ENCODE assay signal across 8 cellular contexts in the genomic region with DNA sequence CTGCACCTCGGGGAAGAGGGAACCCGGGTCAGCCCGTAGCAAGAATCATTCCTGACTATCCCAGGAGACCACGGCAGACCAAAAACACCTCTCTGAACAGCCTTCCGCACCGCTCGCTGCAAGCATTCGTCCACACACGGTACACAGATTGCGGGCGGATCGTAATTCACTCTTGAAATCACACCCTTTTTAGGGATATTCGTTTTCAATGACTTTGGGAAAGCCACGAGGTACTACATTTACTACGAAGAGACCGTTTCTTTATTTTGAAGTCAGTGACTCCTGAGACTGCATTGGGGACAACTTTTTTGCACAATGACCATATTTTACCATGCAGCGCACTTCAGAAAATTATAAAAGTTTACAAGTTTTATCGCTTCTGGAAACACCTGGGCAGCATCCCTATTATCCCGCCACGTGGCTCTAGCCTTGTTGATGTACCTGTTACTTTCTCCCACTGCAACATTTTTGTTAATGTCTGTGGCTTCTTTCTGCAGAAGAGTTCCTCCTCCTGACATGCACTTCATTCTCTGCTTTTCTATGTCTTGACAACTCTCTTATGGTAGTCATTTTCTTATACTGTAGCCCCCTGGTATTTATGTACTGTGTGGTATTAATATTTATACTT. TPM values are rescaled to one million over a fixed set of nuclear protein-coding genes. Genes with fewer than 3 reads are reported as not detected.
DNase-seq lines count a peak whose midpoint lies in the region; ATAC-seq and TF ChIP-seq lines count a peak whose summit lies in the region.

No MANE protein-coding gene starts in this region.

- H3K4me3 ChIP-seq in heart right ventricle = peak overlapping the region; percentile 76 to 90 (median 81)
- H3K4me3 ChIP-seq in RWPE2 (ENCODE audit: severe bottlenecking) = peak overlapping the region; percentile 63
- H3K4me3 ChIP-seq in esophagus squamous epithelium = peak overlapping the region; percentile 65 to 90 (median 84)
- peak overlapping the region; percentile 62 for H3K4me3 ChIP-seq in ovary

- H3K36me3 ChIP-seq in heart right ventricle (no peaks in the 10 kb centered on the region), RWPE2 (ENCODE audit: low read depth) (no peaks in the 10 kb centered on the region), esophagus squamous epithelium (no peaks in the 10 kb centered on the region), ovary (no peaks in the 10 kb centered on the region)

- TF ChIP-seq CTCF in heart right ventricle (IDR thresholded peaks at IDR 0.05) (no peak), RWPE2 (IDR thresholded peaks at IDR 0.05; ENCODE audit: poor library complexity, severe bottlenecking) (no peak), esophagus squamous epithelium (IDR thresholded peaks at IDR 0.05) (no peak), ovary (IDR thresholded peaks at IDR 0.05) (no peak)

- ATAC-seq in heart right ventricle (no peak), RWPE2 (ENCODE audit: low read depth) (no peak), HG02885 (IDR thresholded peaks at IDR 0.05; ENCODE audit: poor library complexity, unreplicated experiment) (no peak)

- no peak for TF ChIP-seq EP300 in ovary (IDR thresholded peaks at IDR 0.05)

- peak overlapping the region; percentile 92 to 99 (median 96) for H3K27ac ChIP-seq in heart right ventricle
- peak overlapping the region; percentile 78 for H3K27ac ChIP-seq in RWPE2 (ENCODE audit: poor library complexity, severe bottlenecking)
- peak overlapping the region; percentile 92 to 98 (median 94) for H3K27ac ChIP-seq in esophagus squamous epithelium
- H3K27ac ChIP-seq in ovary = peak overlapping the region; percentile 94 to 100

- intact Hi-C loops in heart right ventricle (cut with DNase I) = loop anchor here in 2 of 10 donors (5.0 to 10.0 kb wide), 2 partner anchors 194 to 421 kb away; no protein-coding TSS in a partner anchor
- intact Hi-C loops in cardiac septum (cut with DNase I) = no loop called here
- intact Hi-C loops in esophagus squamous epithelium (cut with DNase I) = no loop called here
- intact Hi-C loops in ovary (cut with DNase I) = loop anchor here in 1 of 4 donors (5.0 to 10.0 kb wide), 2 partner anchors 64 to 196 kb away; no protein-coding TSS in a partner anchor

- 4% methylated on average over 20 of the region's 20 CpGs for WGBS in heart right ventricle, 2 donors
- WGBS in esophagus squamous epithelium, 2 donors = 4 to 7% methylated on average over 18 to 20 of the region's 20 CpGs
- WGBS in ovary, 3 donors = 1 to 2% (median 1%) methylated on average over 20 of the region's 20 CpGs

- H3K9me3 ChIP-seq in heart right ventricle (peaks cover 0 to 3% (median 0%) of the 10 kb centered on the region in 11 donors), RWPE2 (ENCODE audit: severe bottlenecking) (no peaks in the 10 kb centered on the region), esophagus squamous epithelium (no peaks in the 10 kb centered on the region), ovary (no peaks in the 10 kb centered on the region)

- H3K4me1 ChIP-seq in heart right ventricle (peaks cover 0 to 24% (median 14%) of the 10 kb centered on the region in 9 donors), RWPE2 (ENCODE audit: insufficient read depth, poor library complexity, severe bottlenecking) (peaks cover 18% of the 10 kb centered on the region), esophagus squamous epithelium (peaks cover 0 to 37% (median 0%) of the 10 kb centered on the region in 3 donors), ovary (ENCODE audit: insufficient read depth) (no peaks in the 10 kb centered on the region)

- TF ChIP-seq POLR2A in esophagus squamous epithelium (IDR thresholded peaks at IDR 0.05) (no peak), ovary (IDR thresholded peaks at IDR 0.05) (no peak)

- DNase-seq in heart right ventricle (peak in 1 of 2 donors; percentile 27), cardiac septum (ENCODE audit: low spot score) (no peak), RWPE2 (ENCODE audit: low spot score) (peak; percentile 77), esophagus squamous epithelium (lab: John Stamatoyannopoulos, UW) (no peak), ovary (no peak), SK-N-DZ (ENCODE audit: low spot score) (no peak), HuH-7.5 (ENCODE audit: low spot score) (no peak)

- H3K27me3 ChIP-seq in heart right ventricle = peaks cover 0 to 42% (median 21%) of the 10 kb centered on the region in 7 donors
- H3K27me3 ChIP-seq in RWPE2 (ENCODE audit: insufficient read depth, poor library complexity, severe bottlenecking) = no peaks in the 10 kb centered on the region
- peaks cover 0 to 33% (median 0%) of the 10 kb centered on the region in 4 donors for H3K27me3 ChIP-seq in esophagus squamous epithelium
- H3K27me3 ChIP-seq in ovary = no peaks in the 10 kb centered on the region

RNA-seq across cellular contexts. Expression of a gene that starts 1.2 kb away (rescaled TPM):
- 10 to 100 TPM; 11.8 to 27.6 (median 18.8) TPM for total RNA-seq in heart right ventricle
- 1 to 10 TPM; 6.5 to 7.2 TPM for polyA plus RNA-seq in heart right ventricle
- 24.4 TPM for total RNA-seq in cardiac septum
- 10 to 100 TPM in 2 of 4 donors, 1 to 10 TPM in 2; 2.0 to 32.2 (median 9.3) TPM for total RNA-seq in esophagus squamous epithelium
- 100 to 1,000 TPM in 5 of 7 donors, 10 to 100 TPM in 2; 45.8 to 202 (median 135) TPM for total RNA-seq in ovary
- polyA plus RNA-seq in ovary = 10 to 100 TPM; 27.2 to 60.5 TPM
- polyA plus RNA-seq in SK-N-DZ (2014; cell fraction: cytosol; rRNA removed) = 37.8 and 38.0 TPM in 2 replicates
- polyA plus RNA-seq in SK-N-DZ (2014; cell fraction: nucleus; rRNA removed) = 23.4 and 31.1 TPM in 2 replicates
